1 cellular context compared by ENCODE assay signal in the genomic region with DNA sequence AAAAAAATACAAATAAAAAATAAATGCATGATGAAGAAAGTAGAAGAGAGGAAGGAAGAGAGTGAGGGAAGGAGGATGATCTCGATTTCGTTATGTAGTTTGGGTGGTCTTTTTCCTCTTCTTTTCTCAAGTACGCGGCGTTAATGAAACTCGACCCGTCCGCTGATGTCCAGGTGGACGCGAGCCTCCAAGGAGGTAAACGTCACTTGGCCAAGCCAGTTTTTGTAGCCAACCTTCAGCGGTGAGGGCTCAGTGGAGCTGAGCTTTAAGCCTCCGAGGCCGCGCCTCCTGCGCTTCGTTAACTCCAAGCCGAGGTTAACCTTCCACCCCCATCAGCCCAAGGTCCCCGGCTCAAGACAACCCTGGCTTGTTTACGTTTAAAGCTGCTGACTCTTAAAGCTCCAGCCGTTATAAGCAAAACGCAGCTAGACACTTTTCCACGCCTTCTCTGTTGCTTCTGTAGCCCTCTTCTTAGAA.
A peak's percentile ranks its signal among the peaks of the same experiment; 100 is the strongest.
TF ChIP-seq lines count a peak whose summit lies in the region.

No MANE protein-coding gene starts in this region.

TF ChIP-seq in HepG2, 621 proteins besides CTCF, POLR2A, EP300 and RAD21 (continued from another document and continues in another):
- TF ChIP-seq, protein P1, sequence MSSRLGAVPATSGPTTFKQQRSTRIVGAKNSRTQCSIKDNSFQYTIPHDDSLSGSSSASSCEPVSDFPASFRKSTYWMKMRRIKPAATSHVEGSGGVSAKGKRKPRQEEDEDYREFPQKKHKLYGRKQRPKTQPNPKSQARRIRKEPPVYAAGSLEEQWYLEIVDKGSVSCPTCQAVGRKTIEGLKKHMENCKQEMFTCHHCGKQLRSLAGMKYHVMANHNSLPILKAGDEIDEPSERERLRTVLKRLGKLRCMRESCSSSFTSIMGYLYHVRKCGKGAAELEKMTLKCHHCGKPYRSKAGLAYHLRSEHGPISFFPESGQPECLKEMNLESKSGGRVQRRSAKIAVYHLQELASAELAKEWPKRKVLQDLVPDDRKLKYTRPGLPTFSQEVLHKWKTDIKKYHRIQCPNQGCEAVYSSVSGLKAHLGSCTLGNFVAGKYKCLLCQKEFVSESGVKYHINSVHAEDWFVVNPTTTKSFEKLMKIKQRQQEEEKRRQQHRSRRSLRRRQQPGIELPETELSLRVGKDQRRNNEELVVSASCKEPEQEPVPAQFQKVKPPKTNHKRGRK (CRISPR knock-in tag; IDR thresholded peaks at IDR 0.05) = peak; percentile 71; the same call in 1 of the 2 replicates
- TF ChIP-seq PAXIP1 (CRISPR knock-in tag; conservative IDR thresholded peaks at IDR 0.05) (no peak), ZIK1 (CRISPR knock-in tag; IDR thresholded peaks at IDR 0.05; ENCODE audit: borderline replicate concordance, low read depth) (0 out of 2 replicates have a peak, but pooled peaks have one; percentile 3), HDAC6 (IDR thresholded peaks at IDR 0.05; ENCODE audit: low read depth, low read length) (no peak), ZNF605 (CRISPR knock-in tag; IDR thresholded peaks at IDR 0.05) (peak; percentile 57; the same call in 1 of the 2 replicates), ZNF557 (CRISPR knock-in tag; IDR thresholded peaks at IDR 0.05) (no peak), ARID3A (IDR thresholded peaks at IDR 0.05; ENCODE audit: low read depth, low read length) (no peak), ZNF180 (CRISPR knock-in tag; IDR thresholded peaks at IDR 0.05; ENCODE audit: borderline replicate concordance, low read depth) (no peak), KAT7 (CRISPR knock-in tag; IDR thresholded peaks at IDR 0.05; ENCODE audit: borderline replicate concordance) (0 out of 2 replicates have a peak, but pooled peaks have one; percentile 11), ZNF878 (CRISPR knock-in tag; IDR thresholded peaks at IDR 0.05) (no peak), SMAD3 (CRISPR knock-in tag; IDR thresholded peaks at IDR 0.05) (no peak), RFX5 (IDR thresholded peaks at IDR 0.05; ENCODE audit: low read depth, low read length) (no peak), LCORL (IDR thresholded peaks at IDR 0.05) (no peak), LCORL (CRISPR knock-in tag; IDR thresholded peaks at IDR 0.05) (no peak), BRD4 (CRISPR knock-in tag; IDR thresholded peaks at IDR 0.05) (no peak), CHD2 (IDR thresholded peaks at IDR 0.05; ENCODE audit: low read depth, low read length) (no peak), ZNF768 (CRISPR knock-in tag; IDR thresholded peaks at IDR 0.05) (no peak), ZNF772 (CRISPR knock-in tag; IDR thresholded peaks at IDR 0.05) (no peak), FOXO1 (CRISPR knock-in tag; IDR thresholded peaks at IDR 0.05) (peak; percentile 67), SP5 (CRISPR knock-in tag; IDR thresholded peaks at IDR 0.05; ENCODE audit: borderline replicate concordance, low read depth) (no peak), NBN (conservative IDR thresholded peaks at IDR 0.05) (no peak), FOXA1 (IDR thresholded peaks at IDR 0.05) (no peak), FOXA1 (CRISPR knock-in tag; IDR thresholded peaks at IDR 0.05) (peak; percentile 56), HDAC1 (CRISPR knock-in tag; IDR thresholded peaks at IDR 0.05) (0 out of 2 replicates have a peak, but pooled peaks have one; percentile 64), ZEB1 (IDR thresholded peaks at IDR 0.05; ENCODE audit: insufficient replicate concordance, low read depth) (peak; percentile 49), ZNF318 (CRISPR knock-in tag; IDR thresholded peaks at IDR 0.05) (no peak), ZNF414 (CRISPR knock-in tag; IDR thresholded peaks at IDR 0.05) (0 out of 2 replicates have a peak, but pooled peaks have one; percentile 59), FOXK2 (IDR thresholded peaks at IDR 0.05) (0 out of 2 replicates have a peak, but pooled peaks have one; percentile 23)
- TF ChIP-seq, protein P2, sequence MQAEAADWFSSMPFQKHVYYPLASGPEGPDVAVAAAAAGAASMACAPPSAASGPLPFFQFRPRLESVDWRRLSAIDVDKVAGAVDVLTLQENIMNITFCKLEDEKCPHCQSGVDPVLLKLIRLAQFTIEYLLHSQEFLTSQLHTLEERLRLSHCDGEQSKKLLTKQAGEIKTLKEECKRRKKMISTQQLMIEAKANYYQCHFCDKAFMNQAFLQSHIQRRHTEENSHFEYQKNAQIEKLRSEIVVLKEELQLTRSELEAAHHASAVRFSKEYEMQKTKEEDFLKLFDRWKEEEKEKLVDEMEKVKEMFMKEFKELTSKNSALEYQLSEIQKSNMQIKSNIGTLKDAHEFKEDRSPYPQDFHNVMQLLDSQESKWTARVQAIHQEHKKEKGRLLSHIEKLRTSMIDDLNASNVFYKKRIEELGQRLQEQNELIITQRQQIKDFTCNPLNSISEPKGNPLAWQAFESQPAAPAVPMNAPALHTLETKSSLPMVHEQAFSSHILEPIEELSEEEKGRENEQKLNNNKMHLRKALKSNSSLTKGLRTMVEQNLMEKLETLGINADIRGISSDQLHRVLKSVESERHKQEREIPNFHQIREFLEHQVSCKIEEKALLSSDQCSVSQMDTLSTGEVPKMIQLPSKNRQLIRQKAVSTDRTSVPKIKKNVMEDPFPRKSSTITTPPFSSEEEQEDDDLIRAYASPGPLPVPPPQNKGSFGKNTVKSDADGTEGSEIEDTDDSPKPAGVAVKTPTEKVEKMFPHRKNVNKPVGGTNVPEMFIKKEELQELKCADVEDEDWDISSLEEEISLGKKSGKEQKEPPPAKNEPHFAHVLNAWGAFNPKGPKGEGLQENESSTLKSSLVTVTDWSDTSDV (CRISPR knock-in tag; IDR thresholded peaks at IDR 0.05) = no peak
- TF ChIP-seq, protein P3, sequence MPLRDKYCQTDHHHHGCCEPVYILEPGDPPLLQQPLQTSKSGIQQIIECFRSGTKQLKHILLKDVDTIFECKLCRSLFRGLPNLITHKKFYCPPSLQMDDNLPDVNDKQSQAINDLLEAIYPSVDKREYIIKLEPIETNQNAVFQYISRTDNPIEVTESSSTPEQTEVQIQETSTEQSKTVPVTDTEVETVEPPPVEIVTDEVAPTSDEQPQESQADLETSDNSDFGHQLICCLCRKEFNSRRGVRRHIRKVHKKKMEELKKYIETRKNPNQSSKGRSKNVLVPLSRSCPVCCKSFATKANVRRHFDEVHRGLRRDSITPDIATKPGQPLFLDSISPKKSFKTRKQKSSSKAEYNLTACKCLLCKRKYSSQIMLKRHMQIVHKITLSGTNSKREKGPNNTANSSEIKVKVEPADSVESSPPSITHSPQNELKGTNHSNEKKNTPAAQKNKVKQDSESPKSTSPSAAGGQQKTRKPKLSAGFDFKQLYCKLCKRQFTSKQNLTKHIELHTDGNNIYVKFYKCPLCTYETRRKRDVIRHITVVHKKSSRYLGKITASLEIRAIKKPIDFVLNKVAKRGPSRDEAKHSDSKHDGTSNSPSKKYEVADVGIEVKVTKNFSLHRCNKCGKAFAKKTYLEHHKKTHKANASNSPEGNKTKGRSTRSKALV (CRISPR knock-in tag; IDR thresholded peaks at IDR 0.05) = no peak
- TF ChIP-seq, protein P4, sequence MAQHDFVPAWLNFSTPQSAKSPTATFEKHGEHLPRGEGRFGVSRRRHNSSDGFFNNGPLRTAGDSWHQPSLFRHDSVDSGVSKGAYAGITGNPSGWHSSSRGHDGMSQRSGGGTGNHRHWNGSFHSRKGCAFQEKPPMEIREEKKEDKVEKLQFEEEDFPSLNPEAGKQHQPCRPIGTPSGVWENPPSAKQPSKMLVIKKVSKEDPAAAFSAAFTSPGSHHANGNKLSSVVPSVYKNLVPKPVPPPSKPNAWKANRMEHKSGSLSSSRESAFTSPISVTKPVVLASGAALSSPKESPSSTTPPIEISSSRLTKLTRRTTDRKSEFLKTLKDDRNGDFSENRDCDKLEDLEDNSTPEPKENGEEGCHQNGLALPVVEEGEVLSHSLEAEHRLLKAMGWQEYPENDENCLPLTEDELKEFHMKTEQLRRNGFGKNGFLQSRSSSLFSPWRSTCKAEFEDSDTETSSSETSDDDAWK (CRISPR knock-in tag; IDR thresholded peaks at IDR 0.05) = no peak
